ENCODE assay signal across 18 cellular contexts in the genomic region with DNA sequence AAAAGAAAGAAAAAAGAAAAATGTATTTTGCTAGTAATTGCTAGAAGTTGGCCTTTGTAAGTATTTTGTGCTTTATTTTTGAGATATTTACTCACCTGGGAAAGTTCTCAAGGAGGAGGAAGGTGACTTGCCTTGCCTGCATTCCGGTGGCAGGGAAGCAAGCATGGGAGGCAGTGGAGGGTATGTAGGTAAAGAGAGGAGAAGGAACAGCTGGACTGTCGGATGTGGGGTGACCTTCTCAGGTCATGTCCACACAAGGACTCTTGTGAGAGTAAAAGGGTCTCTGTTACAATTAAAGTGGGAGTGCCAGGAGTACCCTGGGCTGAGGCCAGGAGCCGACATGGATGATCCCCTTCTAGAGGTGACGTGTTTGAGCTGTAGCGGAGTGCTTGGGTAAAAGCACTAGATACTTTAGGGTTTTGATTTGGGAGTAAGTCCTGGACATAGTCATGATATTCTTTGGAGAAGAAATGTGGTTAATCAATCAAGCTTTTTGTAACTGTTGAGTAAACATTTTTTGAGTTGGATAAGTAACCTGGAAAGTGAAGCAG. TPM values are rescaled to one million over a fixed set of nuclear protein-coding genes. Genes with fewer than 3 reads are reported as not detected.
DNase-seq lines count a peak whose midpoint lies in the region; ATAC-seq and TF ChIP-seq lines count a peak whose summit lies in the region.
"Had no signal": no experiment of that assay in that cellular context is flagged by ENCODE, and none has a peak within 500 bp of the region (broad histone marks: within the 10 kb centered on the region; RNA-seq: fewer than 3 reads in every experiment).

No MANE protein-coding gene starts in this region.

- H3K4me3 ChIP-seq in smooth muscle cell, result no peak overlapping the region

- ATAC-seq in GM21360 (IDR thresholded peaks at IDR 0.05; ENCODE audit: unreplicated experiment), result no peak
- ATAC-seq: stimulated activated naive B cell treated with anti-CD40 and anti-IgM and Interleukin-4, amounts not matched to agents 10 μg/mL and 1 μg/mL and 100 μg/mL, for 72 hours had no signal

- DNase-seq in DMS79 (lab: John Stamatoyannopoulos, UW) (peak; percentile 70), glutamatergic neuron (no peak), smooth muscle cell (lab: John Stamatoyannopoulos, UW; ENCODE audit: unreplicated experiment) (no peak), caudate nucleus (lab: John Stamatoyannopoulos, UW) (no peak), HK-2 (ENCODE audit: unreplicated experiment) (no peak), activated gamma-delta T cell treated with Interleukin-2 at 50 U/mL for 16 hours (no peak)
- DNase-seq: activated CD4-positive, alpha-beta T cell treated with anti-CD3 and anti-CD28 coated beads, Interleukin-2, amount 50 U/mL, for 1 hour; AML-193; cerebellar nuclear complex; DMS 273 treated with DMSO at 0.1 percent for 48 hours; NCI-H2227 treated with DMSO at 0.1 percent for 48 hours; SIG-M5; stimulated activated naive B cell treated with anti-CD40 and anti-IgM and Interleukin-4, amounts not matched to agents 10 μg/mL and 1 μg/mL and 100 μg/mL, for 72 hours had no signal

- no peaks in the 10 kb centered on the region for H3K36me3 ChIP-seq in smooth muscle cell (ENCODE audit: low read depth)

- H3K79me2 ChIP-seq in smooth muscle cell (ENCODE audit: low read depth), result peaks cover 89% of the 10 kb centered on the region

- no peaks in the 10 kb centered on the region for H3K9me3 Mint-ChIP-seq in glutamatergic neuron (ENCODE audit: unreplicated experiment)
- H3K9me3 Mint-ChIP-seq: stimulated activated naive B cell treated with anti-CD40 and anti-IgM and Interleukin-4, amounts not matched to agents 10 μg/mL and 1 μg/mL and 100 μg/mL, for 72 hours had no signal

- H3K4me1 Mint-ChIP-seq in glutamatergic neuron (ENCODE audit: low read depth, unreplicated experiment), result peaks cover 22% of the 10 kb centered on the region

- H3K27ac Mint-ChIP-seq in glutamatergic neuron (ENCODE audit: unreplicated experiment), result no peak overlapping the region
- H3K27ac Mint-ChIP-seq: activated naive CD8-positive, alpha-beta T cell; stimulated activated naive B cell treated with anti-CD40 and anti-IgM and Interleukin-4, amounts not matched to agents 10 μg/mL and 1 μg/mL and 100 μg/mL, for 72 hours had no signal

- H2AFZ ChIP-seq in smooth muscle cell (ENCODE audit: low read depth), result no peak overlapping the region
- H2AFZ ChIP-seq: parathyroid adenoma had no signal

- no peaks in the 10 kb centered on the region for H3K27me3 ChIP-seq in smooth muscle cell (ENCODE audit: low read depth)

- H3K36me3 Mint-ChIP-seq in glutamatergic neuron (ENCODE audit: unreplicated experiment), result no peaks in the 10 kb centered on the region

- TF ChIP-seq CTCF in VCaP (conservative IDR thresholded peaks at IDR 0.05) (no peak), glutamatergic neuron (IDR thresholded peaks at IDR 0.05; ENCODE audit: partially characterized antibody, unreplicated experiment) (no peak), smooth muscle cell (IDR thresholded peaks at IDR 0.05; ENCODE audit: borderline replicate concordance, insufficient read depth, poor library complexity, severe bottlenecking) (no peak)

- H3K9ac ChIP-seq in smooth muscle cell (ENCODE audit: low read depth), result peak overlapping the region; percentile 71
- H3K9ac ChIP-seq: KMS-11, parathyroid adenoma had no signal

- peaks cover 4% of the 10 kb centered on the region for H3K27me3 Mint-ChIP-seq in glutamatergic neuron (ENCODE audit: unreplicated experiment)
- H3K27me3 Mint-ChIP-seq: activated naive CD8-positive, alpha-beta T cell; stimulated activated naive B cell treated with anti-CD40 and anti-IgM and Interleukin-4, amounts not matched to agents 10 μg/mL and 1 μg/mL and 100 μg/mL, for 72 hours had no signal

- WGBS in smooth muscle cell (ENCODE audit: low lambda C conversion rate), result 98% methylated on average over 5 of the region's 5 CpGs

- peak overlapping the region; percentile 26 for H3K4me2 ChIP-seq in smooth muscle cell
- H3K4me2 ChIP-seq: KMS-11 had no signal

- peaks cover 10% of the 10 kb centered on the region for H3K4me1 ChIP-seq in smooth muscle cell (ENCODE audit: low read depth)
- H3K4me1 ChIP-seq: parathyroid adenoma had no signal

- no peaks in the 10 kb centered on the region for H3K9me3 ChIP-seq in smooth muscle cell (replicated peaks; ENCODE audit: low read depth)

- peak overlapping the region; percentile 85; the same call in 1 of the 2 replicates for H3K27ac ChIP-seq in VCaP
- H3K27ac ChIP-seq in smooth muscle cell (ENCODE audit: low read depth), result peak overlapping the region; percentile 94
- no peak overlapping the region for H3K27ac ChIP-seq in caudate nucleus (ENCODE audit: low read depth, low read length)
- H3K27ac ChIP-seq: KMS-11, parathyroid adenoma had no signal

- peak overlapping the region; percentile 50 for H3K4me3 Mint-ChIP-seq in glutamatergic neuron (ENCODE audit: unreplicated experiment)
- H3K4me3 Mint-ChIP-seq: activated naive CD8-positive, alpha-beta T cell; stimulated activated naive B cell treated with anti-CD40 and anti-IgM and Interleukin-4, amounts not matched to agents 10 μg/mL and 1 μg/mL and 100 μg/mL, for 72 hours had no signal

- peaks cover 11% of the 10 kb centered on the region for H3F3A ChIP-seq in smooth muscle cell (ENCODE audit: low read depth)

- peaks cover 9% of the 10 kb centered on the region for H4K20me1 ChIP-seq in smooth muscle cell (ENCODE audit: low read depth)

RNA-seq across cellular contexts. Expression of a gene that starts 25.1 kb away (rescaled TPM):
- total RNA-seq in glutamatergic neuron (ENCODE audit: unreplicated experiment), result 94.1 TPM
- 46.4 and 54.7 TPM in 2 replicates for total RNA-seq in smooth muscle cell
- polyA plus RNA-seq in smooth muscle cell, result 20.9 and 24.2 TPM in 2 replicates
